ENCODE assay signal across 9 cellular contexts in genomic region chr1:21436488-21437340, GRCh38. TPM values are rescaled to one million over a fixed set of nuclear protein-coding genes. Genes with fewer than 3 reads are reported as not detected.
DNase-seq lines count a peak whose midpoint lies in the region; ATAC-seq and TF ChIP-seq lines count a peak whose summit lies in the region.
"Had no signal": no experiment of that assay in that cellular context is flagged by ENCODE, and none has a peak within 500 bp of the region (broad histone marks: within the 10 kb centered on the region; RNA-seq: fewer than 3 reads in every experiment).

No MANE protein-coding gene starts in this region.

- TF ChIP-seq CTCF in endodermal cell (conservative IDR thresholded peaks at IDR 0.05): no peak

- no peaks in the 10 kb centered on the region for H3K36me3 ChIP-seq in endodermal cell (ENCODE audit: control insufficient read depth, insufficient read depth, low read length)

- H3K4me1 ChIP-seq in endodermal cell (ENCODE audit: control insufficient read depth, insufficient read depth, low read length): no peaks in the 10 kb centered on the region

- 29 to 33% methylated on average over 27 to 43 of the region's 43 CpGs for WGBS in endodermal cell (ENCODE audit: insufficient coverage in 1 of 2, insufficient read length in 1 of 2), 2 experiments

- H3K36me3 Mint-ChIP-seq in endodermal cell (ENCODE audit: low read depth): no peaks in the 10 kb centered on the region

- H3K9me3 ChIP-seq in endodermal cell (ENCODE audit: control insufficient read depth, low read length): no peaks in the 10 kb centered on the region

- H3K9me3 Mint-ChIP-seq in stimulated activated naive CD8-positive, alpha-beta T cell treated with anti-CD3 and anti-CD28 coated beads, Interleukin-15, amount 100 ng/mL, for 72 hours: no peaks in the 10 kb centered on the region
- H3K9me3 Mint-ChIP-seq in endodermal cell: no peaks in the 10 kb centered on the region

- H3K4me1 Mint-ChIP-seq in stimulated activated naive CD8-positive, alpha-beta T cell treated with anti-CD3 and anti-CD28 coated beads, Interleukin-15, amount 100 ng/mL, for 72 hours: peaks cover 28% of the 10 kb centered on the region
- peaks cover 8% of the 10 kb centered on the region for H3K4me1 Mint-ChIP-seq in endodermal cell

- peaks cover 37% of the 10 kb centered on the region for H3K27me3 Mint-ChIP-seq in stimulated activated naive CD8-positive, alpha-beta T cell treated with anti-CD3 and anti-CD28 coated beads, Interleukin-15, amount 100 ng/mL, for 72 hours
- peaks cover 25% of the 10 kb centered on the region for H3K27me3 Mint-ChIP-seq in endodermal cell (ENCODE audit: insufficient read depth)

- H3K27ac Mint-ChIP-seq in stimulated activated naive CD8-positive, alpha-beta T cell treated with anti-CD3 and anti-CD28 coated beads, Interleukin-15, amount 100 ng/mL, for 72 hours: no peak overlapping the region
- H3K27ac Mint-ChIP-seq in endodermal cell: peak overlapping the region; percentile 93

- no peak overlapping the region for H3K27ac ChIP-seq in endodermal cell (ENCODE audit: low read depth, low read length)

- ATAC-seq in stimulated activated naive CD8-positive, alpha-beta T cell treated with anti-CD3 and anti-CD28 coated beads, Interleukin-15, amount 100 ng/mL, for 72 hours: no peak
- ATAC-seq in stimulated activated naive CD8-positive, alpha-beta T cell treated with anti-CD3 and anti-CD28 coated beads, Interleukin-15, Interleukin-2, amounts not matched to agents 100 U/mL and 50 U/mL, for 24 hours: no peak
- ATAC-seq in HG03025 (IDR thresholded peaks at IDR 0.05; ENCODE audit: low FRiP score, unreplicated experiment): no peak

- no peak for DNase-seq in stimulated activated naive CD8-positive, alpha-beta T cell treated with anti-CD3 and anti-CD28 coated beads, Interleukin-15, amount 100 ng/mL, for 72 hours
- no peak for DNase-seq in stimulated activated naive CD8-positive, alpha-beta T cell treated with anti-CD3 and anti-CD28 coated beads, Interleukin-15, Interleukin-2, amounts not matched to agents 100 U/mL and 50 U/mL, for 24 hours
- DNase-seq in endodermal cell (peak; percentile 88), mesenteric fat pad (ENCODE audit: low spot score) (peak; percentile 87), CD1c-positive myeloid dendritic cell (ENCODE audit: extremely low spot score) (no peak), dedifferentiated amniotic fluid mesenchymal stem cell (ENCODE audit: extremely low spot score) (no peak), NCI-H446 (lab: John Stamatoyannopoulos, UW) (no peak)
- DNase-seq: NCI-H1930 had no signal

- no peak overlapping the region for H3K4me3 ChIP-seq in endodermal cell (ENCODE audit: low read length)

- H3K27me3 ChIP-seq in endodermal cell (ENCODE audit: control insufficient read depth, insufficient read depth, low read length, poor library complexity, severe bottlenecking): no peaks in the 10 kb centered on the region

- peak overlapping the region; percentile 20 to 41 for H3K4me3 Mint-ChIP-seq in stimulated activated naive CD8-positive, alpha-beta T cell treated with anti-CD3 and anti-CD28 coated beads, Interleukin-15, amount 100 ng/mL, for 72 hours
- H3K4me3 Mint-ChIP-seq in endodermal cell: peak overlapping the region; percentile 64

- no peak overlapping the region for H3K9ac ChIP-seq in endodermal cell (ENCODE audit: extremely low read depth, low read length, poor library complexity, severe bottlenecking)

RNA-seq across cellular contexts. Expression of gene NBPF3, which starts 3.2 kb away (rescaled TPM):
- total RNA-seq in endodermal cell (10 to 100 TPM; 15.5 to 22.1 TPM), mesenteric fat pad (11.2 TPM)
- 13.7 TPM for polyA plus RNA-seq in endodermal cell (2013, experiment 1 of 2)
- polyA plus RNA-seq in endodermal cell (2013, experiment 2 of 2): 14.4 TPM

Comparison
In these comparisons a context has a peak if more than half of its experiments do, and no peak if none do; other contexts are left out.
1. DNase-seq: peak in endodermal cell (single experiment) and mesenteric fat pad (single experiment); none in stimulated activated naive CD8-positive, alpha-beta T cell treated with anti-CD3 and anti-CD28 coated beads, Interleukin-15, amount 100 ng/mL, for 72 hours (0 of 2), stimulated activated naive CD8-positive, alpha-beta T cell treated with anti-CD3 and anti-CD28 coated beads, Interleukin-15, Interleukin-2, amounts not matched to agents 100 U/mL and 50 U/mL, for 24 hours (single experiment), CD1c-positive myeloid dendritic cell (single experiment), dedifferentiated amniotic fluid mesenchymal stem cell (single experiment) and NCI-H446 (0 of 2).